15 cellular contexts compared by ENCODE assay signal in the genomic region with DNA sequence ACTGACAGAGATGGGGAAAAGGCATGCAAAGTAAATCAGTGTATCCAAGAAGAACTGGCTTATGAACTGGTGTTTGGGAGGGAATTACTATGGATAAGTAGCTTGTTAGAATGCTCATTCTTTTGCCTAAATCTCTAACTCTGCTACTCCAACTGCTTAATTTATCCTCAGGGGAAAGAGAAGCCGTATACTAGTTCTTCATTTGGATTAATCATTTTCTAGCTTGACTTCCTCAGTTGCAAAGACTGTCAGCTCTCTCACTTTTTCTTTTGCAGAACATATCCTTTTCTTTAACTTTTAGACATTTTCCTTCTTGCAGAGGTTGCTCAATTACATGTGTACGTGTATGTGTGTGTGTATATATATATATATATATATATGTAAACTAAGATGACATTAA. TPM values are rescaled to one million over a fixed set of nuclear protein-coding genes. Genes with fewer than 3 reads are reported as not detected.
A peak's percentile ranks its signal among the peaks of the same experiment; 100 is the strongest.
DNase-seq lines count a peak whose midpoint lies in the region; ATAC-seq and TF ChIP-seq lines count a peak whose summit lies in the region.
"Had no signal": no experiment of that assay in that cellular context is flagged by ENCODE, and none has a peak within 500 bp of the region (broad histone marks: within the 10 kb centered on the region; RNA-seq: fewer than 3 reads in every experiment).

No MANE protein-coding gene starts in this region.

- no peaks in the 10 kb centered on the region for H3K9me3 Mint-ChIP-seq in activated T-cell treated with anti-CD3 and anti-CD28 coated beads, Interleukin-2, amount 50 U/mL, for 72 hours
- peaks cover 4% of the 10 kb centered on the region for H3K9me3 Mint-ChIP-seq in activated naive CD8-positive, alpha-beta T cell treated with anti-CD3 and anti-CD28 coated beads, Interleukin-2, amount 10 ng/mL, durations not matched to agents 7 days and 5 days
- no peaks in the 10 kb centered on the region for H3K9me3 Mint-ChIP-seq in stimulated activated naive CD8-positive, alpha-beta T cell treated with anti-CD3 and anti-CD28 coated beads, Interleukin-15, amount 100 ng/mL, for 72 hours

- ATAC-seq in activated T-cell treated with anti-CD3 and anti-CD28 coated beads, Interleukin-2, amount 50 U/mL, for 72 hours (replicated peaks in 1 of 2): no peak
- ATAC-seq in HG03139 (IDR thresholded peaks at IDR 0.05; ENCODE audit: unreplicated experiment) (peak; percentile 61), gastroesophageal sphincter (no peak)
- ATAC-seq in activated naive CD8-positive, alpha-beta T cell treated with anti-CD3 and anti-CD28 coated beads, Interleukin-2, amount 10 ng/mL, durations not matched to agents 7 days and 5 days (ENCODE audit: low read depth): no peak
- no peak for ATAC-seq in stimulated activated naive CD8-positive, alpha-beta T cell treated with anti-CD3 and anti-CD28 coated beads, Interleukin-15, amount 100 ng/mL, for 72 hours
- ATAC-seq: pancreas had no signal

- intact Hi-C loops in posterior cingulate gyrus (cut with DNase I): no loop called here

- no peaks in the 10 kb centered on the region for H3K27me3 Mint-ChIP-seq in activated T-cell treated with anti-CD3 and anti-CD28 coated beads, Interleukin-2, amount 50 U/mL, for 72 hours (ENCODE audit: low read depth)
- H3K27me3 Mint-ChIP-seq in activated naive CD8-positive, alpha-beta T cell treated with anti-CD3 and anti-CD28 coated beads, Interleukin-2, amount 10 ng/mL, durations not matched to agents 7 days and 5 days: no peaks in the 10 kb centered on the region
- no peaks in the 10 kb centered on the region for H3K27me3 Mint-ChIP-seq in stimulated activated naive CD8-positive, alpha-beta T cell treated with anti-CD3 and anti-CD28 coated beads, Interleukin-15, amount 100 ng/mL, for 72 hours

- no peaks in the 10 kb centered on the region for H3K36me3 ChIP-seq in gastroesophageal sphincter
- H3K36me3 ChIP-seq: pancreas, tibial artery had no signal

- 34% methylated on average over 2 of the region's 2 CpGs; no CpG with 5 or more reads in 1 of the 2 donors for WGBS in gastroesophageal sphincter (ENCODE audit: low coverage in 1 of 2), 2 donors

- peaks cover 81% of the 10 kb centered on the region for H3K4me1 Mint-ChIP-seq in activated T-cell treated with anti-CD3 and anti-CD28 coated beads, Interleukin-2, amount 50 U/mL, for 72 hours (ENCODE audit: low read depth)
- peaks cover 66% of the 10 kb centered on the region for H3K4me1 Mint-ChIP-seq in activated naive CD8-positive, alpha-beta T cell treated with anti-CD3 and anti-CD28 coated beads, Interleukin-2, amount 10 ng/mL, durations not matched to agents 7 days and 5 days
- peaks cover 88% of the 10 kb centered on the region for H3K4me1 Mint-ChIP-seq in stimulated activated naive CD8-positive, alpha-beta T cell treated with anti-CD3 and anti-CD28 coated beads, Interleukin-15, amount 100 ng/mL, for 72 hours

- DNase-seq in activated T-cell treated with anti-CD3 and anti-CD28 coated beads, Interleukin-2, amount 50 U/mL, for 72 hours: no peak
- no peak for DNase-seq in activated T-cell treated with anti-CD3 and anti-CD28 coated beads, Interleukin-2, amount 50 U/mL, for 48 hours
- no peak for DNase-seq in activated naive CD8-positive, alpha-beta T cell treated with anti-CD3 and anti-CD28 coated beads, Interleukin-2, amount 10 ng/mL, durations not matched to agents 7 days and 5 days
- DNase-seq in stimulated activated naive CD8-positive, alpha-beta T cell treated with anti-CD3 and anti-CD28 coated beads, Interleukin-15, amount 100 ng/mL, for 72 hours: no peak
- no peak for DNase-seq in posterior cingulate gyrus
- no peak for DNase-seq in effector CD8-positive, alpha-beta T cell (lab: John Stamatoyannopoulos, UW)
- DNase-seq: DMS79 treated with DMSO at 0.1 percent for 48 hours, dorsolateral prefrontal cortex, midbrain, NCI-H2029 treated with DMSO at 0.1 percent for 48 hours, NCI-H748 treated with DMSO at 0.1 percent for 48 hours, pancreas, tibial artery had no signal

- H3K27me3 ChIP-seq in gastroesophageal sphincter: no peaks in the 10 kb centered on the region
- H3K27me3 ChIP-seq: dorsolateral prefrontal cortex, pancreas, tibial artery had no signal

- peak overlapping the region; percentile 80 for H3K27ac Mint-ChIP-seq in activated T-cell treated with anti-CD3 and anti-CD28 coated beads, Interleukin-2, amount 50 U/mL, for 72 hours
- peak overlapping the region; percentile 77 for H3K27ac Mint-ChIP-seq in activated naive CD8-positive, alpha-beta T cell treated with anti-CD3 and anti-CD28 coated beads, Interleukin-2, amount 10 ng/mL, durations not matched to agents 7 days and 5 days
- peak overlapping the region; percentile 10 to 31 for H3K27ac Mint-ChIP-seq in stimulated activated naive CD8-positive, alpha-beta T cell treated with anti-CD3 and anti-CD28 coated beads, Interleukin-15, amount 100 ng/mL, for 72 hours

- TF ChIP-seq POLR2A in gastroesophageal sphincter (IDR thresholded peaks at IDR 0.05): no peak

- H3K4me3 Mint-ChIP-seq in activated T-cell treated with anti-CD3 and anti-CD28 coated beads, Interleukin-2, amount 50 U/mL, for 72 hours: peak overlapping the region; percentile 62 to 90
- peak overlapping the region; percentile 44 for H3K4me3 Mint-ChIP-seq in activated naive CD8-positive, alpha-beta T cell treated with anti-CD3 and anti-CD28 coated beads, Interleukin-2, amount 10 ng/mL, durations not matched to agents 7 days and 5 days
- H3K4me3 Mint-ChIP-seq in stimulated activated naive CD8-positive, alpha-beta T cell treated with anti-CD3 and anti-CD28 coated beads, Interleukin-15, amount 100 ng/mL, for 72 hours: peak overlapping the region; percentile 52 to 62

- no peak overlapping the region for H3K27ac ChIP-seq in gastroesophageal sphincter
- H3K27ac ChIP-seq: pancreas, tibial artery had no signal

- H3K4me1 ChIP-seq in gastroesophageal sphincter: no peaks in the 10 kb centered on the region
- H3K4me1 ChIP-seq: tibial artery had no signal

- no peak overlapping the region for H3K4me3 ChIP-seq in gastroesophageal sphincter
- H3K4me3 ChIP-seq: dorsolateral prefrontal cortex, pancreas, tibial artery had no signal

- H3K9me3 ChIP-seq in gastroesophageal sphincter: no peaks in the 10 kb centered on the region
- H3K9me3 ChIP-seq: pancreas, tibial artery had no signal

- POLR2A ChIA-PET in activated naive CD8-positive, alpha-beta T cell treated with anti-CD3 and anti-CD28 coated beads, Interleukin-2, amount 10 ng/mL, durations not matched to agents 7 days and 5 days (lab: Charles Lee): interaction anchor here (0.7 to 2.9 kb wide), 3 partner anchors 13 to 25 kb away, joined by 3 to 12 read pairs (median 3); no protein-coding TSS in a partner anchor

- H3K36me3 Mint-ChIP-seq in activated T-cell treated with anti-CD3 and anti-CD28 coated beads, Interleukin-2, amount 50 U/mL, for 72 hours (ENCODE audit: insufficient read depth in 2 of 2): peaks cover 0 to 1% of the 10 kb centered on the region in 2 donors
- peaks cover 43% of the 10 kb centered on the region for H3K36me3 Mint-ChIP-seq in activated naive CD8-positive, alpha-beta T cell treated with anti-CD3 and anti-CD28 coated beads, Interleukin-2, amount 10 ng/mL, durations not matched to agents 7 days and 5 days

- no peak for TF ChIP-seq CTCF in gastroesophageal sphincter (IDR thresholded peaks at IDR 0.05)

- TF ChIP-seq EP300 in gastroesophageal sphincter (IDR thresholded peaks at IDR 0.05): no peak

RNA-seq across cellular contexts. Expression of a gene that starts 21.9 kb away (rescaled TPM):
- 10 to 100 TPM; 19.9 to 32.3 TPM for total RNA-seq in activated T-cell treated with anti-CD3 and anti-CD28 coated beads, Interleukin-2, amount 50 U/mL, for 72 hours
- 10 to 100 TPM; 23.9 to 25.5 TPM for total RNA-seq in activated naive CD8-positive, alpha-beta T cell treated with anti-CD3 and anti-CD28 coated beads, Interleukin-2, amount 10 ng/mL, durations not matched to agents 7 days and 5 days
- total RNA-seq in gastroesophageal sphincter: 1 to 10 TPM; 2.4 to 4.3 (median 2.7) TPM

Comparison
In these comparisons a context has a peak if more than half of its experiments do, and no peak if none do; other contexts are left out.
1. H3K27ac Mint-ChIP-seq: peak in every context shown above with its lines; median percentile 80 in activated T-cell treated with anti-CD3 and anti-CD28 coated beads, Interleukin-2, amount 50 U/mL, for 72 hours; 77 in activated naive CD8-positive, alpha-beta T cell treated with anti-CD3 and anti-CD28 coated beads, Interleukin-2, amount 10 ng/mL, durations not matched to agents 7 days and 5 days; 20 in stimulated activated naive CD8-positive, alpha-beta T cell treated with anti-CD3 and anti-CD28 coated beads, Interleukin-15, amount 100 ng/mL, for 72 hours.